ENCODE assay signal across 26 cellular contexts in genomic region chrY:20968237-20968636, GRCh38.
"Had no signal": no experiment of that assay in that cellular context is flagged by ENCODE, and none has a peak within 500 bp of the region (broad histone marks: within the 10 kb centered on the region; RNA-seq: fewer than 3 reads in every experiment).

No MANE protein-coding gene starts in this region.

- H3K27me3 ChIP-seq: brain microvascular endothelial cell, esophagus muscularis mucosa, right atrium auricular region, suprapubic skin, tibial artery had no signal

- H3K27ac Mint-ChIP-seq: activated CD4-positive, alpha-beta memory T cell treated with anti-CD3 and anti-CD28 coated beads, Interleukin-2, amount 10 ng/mL, durations not matched to agents 7 days and 5 days; activated naive CD8-positive, alpha-beta T cell treated with anti-CD3 and anti-CD28 coated beads for 36 hours; naive B cell; stimulated activated memory B cell treated with anti-CD40 and anti-IgM and Interleukin-4, amounts not matched to agents 10 μg/mL and 1 μg/mL and 100 μg/mL, for 72 hours had no signal

- H3K9me3 Mint-ChIP-seq: activated CD4-positive, alpha-beta memory T cell treated with anti-CD3 and anti-CD28 coated beads, Interleukin-2, amount 10 ng/mL, durations not matched to agents 7 days and 5 days; naive B cell; neural crest cell; stimulated activated memory B cell treated with anti-CD40 and anti-IgM and Interleukin-4, amounts not matched to agents 10 μg/mL and 1 μg/mL and 100 μg/mL, for 72 hours had no signal

- H3K4me3 Mint-ChIP-seq: activated CD4-positive, alpha-beta memory T cell treated with anti-CD3 and anti-CD28 coated beads, Interleukin-2, amount 10 ng/mL, durations not matched to agents 7 days and 5 days; activated naive CD8-positive, alpha-beta T cell treated with anti-CD3 and anti-CD28 coated beads for 36 hours; naive B cell; neural crest cell; stimulated activated memory B cell treated with anti-CD40 and anti-IgM and Interleukin-4, amounts not matched to agents 10 μg/mL and 1 μg/mL and 100 μg/mL, for 72 hours had no signal

- H3K27me3 Mint-ChIP-seq: activated CD4-positive, alpha-beta memory T cell treated with anti-CD3 and anti-CD28 coated beads, Interleukin-2, amount 10 ng/mL, durations not matched to agents 7 days and 5 days; activated naive CD8-positive, alpha-beta T cell treated with anti-CD3 and anti-CD28 coated beads for 36 hours; naive B cell; stimulated activated memory B cell treated with anti-CD40 and anti-IgM and Interleukin-4, amounts not matched to agents 10 μg/mL and 1 μg/mL and 100 μg/mL, for 72 hours had no signal

- ATAC-seq: activated CD4-positive, CD25-positive, alpha-beta regulatory T cell treated with anti-CD3 and anti-CD28 coated beads, Interleukin-2, amount 50 U/mL, for 24 hours; left ventricle myocardium superior; stimulated activated memory B cell treated with anti-CD40 and anti-IgM and Interleukin-4, amounts not matched to agents 10 μg/mL and 1 μg/mL and 100 μg/mL, for 72 hours had no signal

- H3K9me3 ChIP-seq: esophagus muscularis mucosa, right atrium auricular region, suprapubic skin, tibial artery had no signal

- H3K4me1 ChIP-seq: esophagus muscularis mucosa, right atrium auricular region, suprapubic skin, tibial artery had no signal

- H3K27ac ChIP-seq: brain microvascular endothelial cell, esophagus muscularis mucosa, right atrium auricular region, suprapubic skin, tibial artery, WERI-Rb-1 had no signal

- H3K4me1 Mint-ChIP-seq: activated CD4-positive, alpha-beta memory T cell treated with anti-CD3 and anti-CD28 coated beads, Interleukin-2, amount 10 ng/mL, durations not matched to agents 7 days and 5 days; activated naive CD8-positive, alpha-beta T cell treated with anti-CD3 and anti-CD28 coated beads for 36 hours; neural crest cell; stimulated activated memory B cell treated with anti-CD40 and anti-IgM and Interleukin-4, amounts not matched to agents 10 μg/mL and 1 μg/mL and 100 μg/mL, for 72 hours had no signal

- DNase-seq: activated CD4-positive, alpha-beta memory T cell treated with anti-CD3 and anti-CD28 coated beads, Interleukin-2, amount 10 ng/mL, durations not matched to agents 7 days and 5 days; activated CD4-positive, alpha-beta T cell treated with anti-CD3 and anti-CD28 coated beads for 48 hours; activated naive CD4-positive, alpha-beta T cell; activated naive CD8-positive, alpha-beta T cell treated with anti-CD3 and anti-CD28 coated beads for 36 hours; activated T-cell treated with anti-CD3 and anti-CD28 coated beads, Interleukin-2, amount 50 U/mL, for 48 hours; amniotic stem cell; brain microvascular endothelial cell; cortex of kidney; foreskin melanocyte; kidney glomerular epithelial cell; left ventricle myocardium superior; mammary epithelial cell; naive B cell; occipital lobe; stimulated activated CD4-positive, alpha-beta T cell treated with anti-CD3 and anti-CD28 coated beads, Interleukin-1b, Interleukin-23, amount 100 ng/mL, for 48 hours; stimulated activated CD4-positive, alpha-beta T cell treated with anti-CD3 and anti-CD28 coated beads, Interleukin-4, amount 100 ng/mL, for 4 hours; stimulated activated CD8-positive, alpha-beta memory T cell treated with anti-CD3 and anti-CD28 coated beads, Interleukin-4, amount 100 ng/mL, for 48 hours; tibial artery; WERI-Rb-1 had no signal

- H3K36me3 ChIP-seq: brain microvascular endothelial cell, esophagus muscularis mucosa, right atrium auricular region, suprapubic skin, tibial artery, WERI-Rb-1 had no signal

- H3K4me3 ChIP-seq: esophagus muscularis mucosa, right atrium auricular region, smooth muscle cell, suprapubic skin, tibial artery had no signal
